In the genomic region with DNA sequence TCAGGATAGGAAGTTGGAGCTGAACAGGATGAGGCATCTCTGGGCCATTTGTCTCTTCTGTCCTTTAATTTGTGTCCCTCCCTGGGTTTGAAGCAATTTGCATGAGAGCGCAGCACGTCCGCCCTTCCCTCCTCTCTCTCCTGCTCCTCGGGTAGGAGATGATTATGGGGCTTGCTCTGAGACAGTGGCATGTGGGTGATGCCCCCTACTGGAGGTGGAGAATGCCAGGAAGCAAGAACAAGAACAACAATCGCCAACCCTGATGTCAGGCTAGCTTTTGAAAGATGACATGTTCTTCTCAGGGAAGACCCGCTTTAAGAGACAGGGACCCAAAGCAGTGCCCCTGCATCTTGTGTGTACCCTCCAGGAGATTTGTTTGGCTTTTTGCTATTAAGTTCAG, we compare ENCODE assay signal across 10 cellular contexts.
DNase-seq lines count a peak whose midpoint lies in the region; ATAC-seq and TF ChIP-seq lines count a peak whose summit lies in the region.
"Had no signal": no experiment of that assay in that cellular context is flagged by ENCODE, and none has a peak within 500 bp of the region (broad histone marks: within the 10 kb centered on the region; RNA-seq: fewer than 3 reads in every experiment).

No MANE protein-coding gene starts in this region.

- H3K36me3 Mint-ChIP-seq in CD8-positive, alpha-beta T cell, result no peaks in the 10 kb centered on the region

- H3K4me3 ChIP-seq in AG04450 (ENCODE audit: low read depth, low read length) (no peak overlapping the region), NT2/D1 (ENCODE audit: insufficient read length, low read depth) (no peak overlapping the region), esophagus muscularis mucosa (no peak overlapping the region), prostate gland (no peak overlapping the region)
- no peak overlapping the region for H3K4me3 ChIP-seq in CD8-positive, alpha-beta T cell (ENCODE audit: low read depth, low read length)

- no peaks in the 10 kb centered on the region for H3K27me3 ChIP-seq in AG04450 (ENCODE audit: control insufficient read depth, insufficient read depth, low read length)
- H3K27me3 ChIP-seq in NT2/D1 (ENCODE audit: insufficient read depth, insufficient read length), result no peaks in the 10 kb centered on the region
- peaks cover 0 to 4% (median 0%) of the 10 kb centered on the region in 4 donors for H3K27me3 ChIP-seq in esophagus muscularis mucosa
- no peaks in the 10 kb centered on the region for H3K27me3 ChIP-seq in CD8-positive, alpha-beta T cell (ENCODE audit: insufficient read depth, low read length)
- H3K27me3 ChIP-seq in prostate gland (replicated peaks; ENCODE audit: insufficient read depth), result no peaks in the 10 kb centered on the region

- ATAC-seq in HG03521 (IDR thresholded peaks at IDR 0.05; ENCODE audit: unreplicated experiment), result no peak
- no peak for ATAC-seq in CD8-positive, alpha-beta T cell

- H3K36me3 ChIP-seq in NT2/D1 (ENCODE audit: insufficient read depth, insufficient read length, low read length), result no peaks in the 10 kb centered on the region
- H3K36me3 ChIP-seq in esophagus muscularis mucosa, result no peaks in the 10 kb centered on the region
- H3K36me3 ChIP-seq in CD8-positive, alpha-beta T cell (ENCODE audit: insufficient read depth, low read length), result no peaks in the 10 kb centered on the region
- no peaks in the 10 kb centered on the region for H3K36me3 ChIP-seq in prostate gland

- TF ChIP-seq CTCF in AG04450 (IDR thresholded peaks at IDR 0.05; ENCODE audit: low read depth, low read length) (peak; percentile 29), GM12873 (IDR thresholded peaks at IDR 0.05; ENCODE audit: insufficient read depth, low read depth, low read length, missing control alignments) (peak; percentile 60), esophagus muscularis mucosa (IDR thresholded peaks at IDR 0.05) (peak in 2 of 3 experiments; percentile 11 to 27), prostate gland (IDR thresholded peaks at IDR 0.05) (no peak)
- no peak for TF ChIP-seq CTCF in CD8-positive, alpha-beta T cell (IDR thresholded peaks at IDR 0.05)

- POLR2A ChIA-PET in AG04450 (lab: Yijun Ruan, JAX), result no interaction called here
- POLR2A ChIA-PET in CD8-positive, alpha-beta T cell (lab: Charles Lee), result no interaction called here

- DNase-seq in AG04450 (ENCODE audit: low read depth, low spot score), result no peak
- DNase-seq in NT2/D1 (ENCODE audit: low read depth, low spot score), result peak; percentile 20
- no peak for DNase-seq in esophagus muscularis mucosa (ENCODE audit: extremely low spot score)
- no peak for DNase-seq in inferior parietal cortex (ENCODE audit: extremely low spot score)
- DNase-seq in CD8-positive, alpha-beta T cell, result no peak
- no peak for DNase-seq in prostate gland (ENCODE audit: low spot score)

- CTCF ChIA-PET in AG04450 (lab: Charles Lee), result interaction anchor here (2.6 kb wide), 1 partner anchor 22 kb away, joined by 22 read pairs; no protein-coding TSS in a partner anchor
- CTCF ChIA-PET in CD8-positive, alpha-beta T cell (lab: Charles Lee), result no interaction called here

- H3K9me3 Mint-ChIP-seq in CD8-positive, alpha-beta T cell, result peaks cover 2% of the 10 kb centered on the region
- H3K9me3 Mint-ChIP-seq: activated T-helper 2 cell treated with anti-CD3 and anti-CD28 coated beads, Interferon-gamma antibody, Interleukin-2, Interleukin-4, amounts not matched to agents 10 μg/mL and 5 μg/mL and 100 μg/mL, durations not matched to agents 14 hours and 24 hours and 36 hours had no signal

- H3K4me1 ChIP-seq in NT2/D1 (ENCODE audit: insufficient read depth, insufficient read length) (no peaks in the 10 kb centered on the region), esophagus muscularis mucosa (no peaks in the 10 kb centered on the region), prostate gland (replicated peaks) (no peaks in the 10 kb centered on the region)
- H3K4me1 ChIP-seq in CD8-positive, alpha-beta T cell (ENCODE audit: insufficient read depth, low read length), result no peaks in the 10 kb centered on the region

- no peak for TF ChIP-seq EP300 in esophagus muscularis mucosa (IDR thresholded peaks at IDR 0.05)

- intact Hi-C loops in esophagus muscularis mucosa (cut with DNase I) (no loop called here), prostate gland (cut with DNase I) (no loop called here)
- intact Hi-C loops in CD8-positive, alpha-beta T cell (cut with DNase I, micrococcal nuclease), result no loop called here

- H3K9me3 ChIP-seq in AG04450 (ENCODE audit: control insufficient read depth, insufficient read depth, low read length), result no peaks in the 10 kb centered on the region; the same call in none of the 2 replicates
- peaks cover 5% of the 10 kb centered on the region; the same call in 1 of the 2 replicates for H3K9me3 ChIP-seq in NT2/D1 (ENCODE audit: insufficient read depth, low read length)
- peaks cover 0 to 7% (median 0%) of the 10 kb centered on the region in 4 donors for H3K9me3 ChIP-seq in esophagus muscularis mucosa
- H3K9me3 ChIP-seq in CD8-positive, alpha-beta T cell (ENCODE audit: low read length), result no peaks in the 10 kb centered on the region
- H3K9me3 ChIP-seq in prostate gland, result no peaks in the 10 kb centered on the region

- WGBS in esophagus muscularis mucosa, result 64% methylated on average over 6 of the region's 6 CpGs
- 75% methylated on average over 6 of the region's 6 CpGs for WGBS in prostate gland

- H3K9ac ChIP-seq in NT2/D1 (ENCODE audit: insufficient read length, low read depth), result no peak overlapping the region

- no peak overlapping the region for H3K4me3 Mint-ChIP-seq in CD8-positive, alpha-beta T cell
- H3K4me3 Mint-ChIP-seq: IgD-negative memory B cell had no signal

- H3K4me1 Mint-ChIP-seq in CD8-positive, alpha-beta T cell (ENCODE audit: low read depth), result no peaks in the 10 kb centered on the region

- H3K27ac ChIP-seq in AG04450 (ENCODE audit: low read depth, low read length) (no peak overlapping the region), esophagus muscularis mucosa (replicated peaks in 1 of 4) (no peak overlapping the region), prostate gland (no peak overlapping the region)
- H3K27ac ChIP-seq in CD8-positive, alpha-beta T cell (ENCODE audit: low read depth, low read length), result no peak overlapping the region

- peaks cover 2% of the 10 kb centered on the region for H3K27me3 Mint-ChIP-seq in CD8-positive, alpha-beta T cell (ENCODE audit: low read depth)
- H3K27me3 Mint-ChIP-seq: IgD-negative memory B cell had no signal

- H3K27ac Mint-ChIP-seq in CD8-positive, alpha-beta T cell, result no peak overlapping the region
- H3K27ac Mint-ChIP-seq: activated T-helper 2 cell treated with anti-CD3 and anti-CD28 coated beads, Interferon-gamma antibody, Interleukin-2, Interleukin-4, amounts not matched to agents 10 μg/mL and 5 μg/mL and 100 μg/mL, durations not matched to agents 14 hours and 24 hours and 36 hours; IgD-negative memory B cell had no signal

- TF ChIP-seq POLR2A in esophagus muscularis mucosa (IDR thresholded peaks at IDR 0.05; ENCODE audit: low read depth) (no peak), prostate gland (IDR thresholded peaks at IDR 0.05) (no peak)

Comparison
In these comparisons a context has a peak if more than half of its experiments do, and no peak if none do; other contexts are left out.
1. CTCF ChIP-seq: peak in AG04450 (single experiment), GM12873 (single experiment) and esophagus muscularis mucosa (2 of 3); none in CD8-positive, alpha-beta T cell (single experiment) and prostate gland (0 of 4).